In genomic region chr11:65013692-65014145, GRCh38 we compare ENCODE assay signal across 1 cellular context.
TF ChIP-seq lines count a peak whose summit lies in the region.

No MANE protein-coding gene starts in this region.

TF ChIP-seq in K562, 482 proteins besides CTCF, POLR2A, EP300 and RAD21 (continued from another document and continues in another):
- TF ChIP-seq ZBTB40 (IDR thresholded peaks at IDR 0.05) (peak; percentile 41; the same call in 1 of the 2 replicates), ZBTB40 (CRISPR knock-in tag; IDR thresholded peaks at IDR 0.05) (no peak), MGA (IDR thresholded peaks at IDR 0.05) (peak; percentile 90), E2F6 (IDR thresholded peaks at IDR 0.05; ENCODE audit: borderline replicate concordance in 1 of 2, extremely low read depth in 1 of 2, insufficient read depth in 1 of 2, insufficient read length in 1 of 2, low read depth in 1 of 2, low read length in 1 of 2, poor library complexity in 1 of 2, severe bottlenecking in 1 of 2) (peak; percentile 92 to 94), NONO (IDR thresholded peaks at IDR 0.05; ENCODE audit: low read depth in 2 of 2, low read length in 1 of 2) (0 out of 4 replicates have a peak, but pooled peaks of 1 of the 2 experiments have one; percentile 9), ZFPM2 (CRISPR knock-in tag; IDR thresholded peaks at IDR 0.05) (0 out of 2 replicates have a peak, but pooled peaks have one; percentile 43), ZBTB11 (CRISPR knock-in tag; IDR thresholded peaks at IDR 0.05) (peak in 1 of 3 experiments; percentile 80; a peak in 2 of 6 replicates), RBBP5 (IDR thresholded peaks at IDR 0.05; ENCODE audit: borderline replicate concordance, insufficient read depth, low read length, poor library complexity, severe bottlenecking) (peak; percentile 78), MAZ (CRISPR knock-in tag; conservative IDR thresholded peaks at IDR 0.05 in 1 of 2, IDR thresholded peaks at IDR 0.05 in 1 of 2) (peak in 1 of 2 experiments; percentile 52; a peak in 1 of 4 replicates), NR2C2 (CRISPR knock-in tag; IDR thresholded peaks at IDR 0.05) (no peak; the same call in 1 of the 2 replicates), NR2C2 (tag; IDR thresholded peaks at IDR 0.05) (peak; percentile 88), ZNF175 (CRISPR knock-in tag; IDR thresholded peaks at IDR 0.05; ENCODE audit: low read depth) (no peak), HLTF (IDR thresholded peaks at IDR 0.05) (peak; percentile 90; the same call in 1 of the 2 replicates), GTF2A2 (tag; IDR thresholded peaks at IDR 0.05) (no peak), HDAC6 (IDR thresholded peaks at IDR 0.05; ENCODE audit: low read depth, low read length) (no peak), POLR2B (IDR thresholded peaks at IDR 0.05; ENCODE audit: low read depth, partially characterized antibody) (peak; percentile 45), BHLHE40 (IDR thresholded peaks at IDR 0.05; ENCODE audit: low read length) (peak; percentile 99), HDAC1 (IDR thresholded peaks at IDR 0.05) (peak in 1 of 2 experiments; percentile 62; a peak in 1 of 4 replicates), ZSCAN29 (IDR thresholded peaks at IDR 0.05) (no peak), TFE3 (CRISPR knock-in tag; IDR thresholded peaks at IDR 0.05) (peak; percentile 92), SMARCE1 (IDR thresholded peaks at IDR 0.05) (peak; percentile 72), ZNF316 (IDR thresholded peaks at IDR 0.05) (peak; percentile 27), MCM7 (IDR thresholded peaks at IDR 0.05) (no peak), GTF2E2 (tag; IDR thresholded peaks at IDR 0.05) (peak; percentile 74; the same call in 1 of the 2 replicates), CC2D1A (IDR thresholded peaks at IDR 0.05) (0 out of 2 replicates have a peak, but pooled peaks have one; percentile 55), ZNF561 (CRISPR knock-in tag; conservative IDR thresholded peaks at IDR 0.05) (no peak), PURB (CRISPR knock-in tag; IDR thresholded peaks at IDR 0.05; ENCODE audit: low read depth) (no peak), MCM5 (IDR thresholded peaks at IDR 0.05; ENCODE audit: low read depth) (no peak)
